ENCODE assay signal across 18 cellular contexts in genomic region chr11:68569357-68569756, GRCh38.
DNase-seq lines count a peak whose midpoint lies in the region; ATAC-seq, FAIRE-seq and TF ChIP-seq lines count a peak whose summit lies in the region.
"Had no signal": no experiment of that assay in that cellular context is flagged by ENCODE, and none has a peak within 500 bp of the region (broad histone marks: within the 10 kb centered on the region; RNA-seq: fewer than 3 reads in every experiment).

No MANE protein-coding gene starts in this region.

- H3K9ac ChIP-seq in KMS-11: no peak overlapping the region

- 75 to 91% methylated on average over 1 of the region's 1 CpG for WGBS in transverse colon (ENCODE audit: low coverage in 1 of 2), 2 donors

- in situ Hi-C loops in transverse colon (cut with MboI; ENCODE audit: low pct_ligation_motif_present in 1 of 4, low pct_unique_long_range_greater_than_20kb in 1 of 4, low sequenced_read_pairs in 3 of 4): no loop called here

- peak overlapping the region; percentile 10 for H3K27ac Mint-ChIP-seq in mesothelial cell of epicardium
- H3K27ac Mint-ChIP-seq: activated naive CD4-positive, alpha-beta T cell treated with anti-CD3 and anti-CD28 coated beads for 36 hours; B cell; T-helper 2 cell treated with Interferon-gamma antibody and Interleukin-4, amounts not matched to agents 5 μg/mL and 100 μg/mL, for 36 hours had no signal

- peaks cover 16% of the 10 kb centered on the region for H3K4me1 Mint-ChIP-seq in mesothelial cell of epicardium
- H3K4me1 Mint-ChIP-seq: B cell had no signal

- TF ChIP-seq POLR2A in transverse colon (IDR thresholded peaks at IDR 0.05): no peak

- peaks cover 49% of the 10 kb centered on the region for H3K36me3 Mint-ChIP-seq in mesothelial cell of epicardium

- peaks cover 17% of the 10 kb centered on the region; the same call in 1 of the 2 replicates for H3K79me2 ChIP-seq in KMS-11 (ENCODE audit: insufficient read depth, low read depth)

- no peak overlapping the region for H3K27ac ChIP-seq in KMS-11
- H3K27ac ChIP-seq in transverse colon: no peak overlapping the region
- H3K27ac ChIP-seq: left ventricle myocardium inferior, tibial nerve had no signal

- H3K4me3 ChIP-seq in GM12864 (ENCODE audit: low read depth, low read length) (no peak overlapping the region), KMS-11 (IDR thresholded peaks at IDR 0.05; ENCODE audit: insufficient read depth, low read depth, low read length) (no peak overlapping the region), MG63 (no peak overlapping the region), transverse colon (no peak overlapping the region)
- H3K4me3 ChIP-seq: left ventricle myocardium inferior, tibial nerve had no signal

- intact Hi-C loops in transverse colon (cut with DNase I; ENCODE audit: low total_unique reads): no loop called here

- H3K4me2 ChIP-seq in KMS-11: peak overlapping the region; percentile 55

- DNase-seq in GM12864 (ENCODE audit: low read depth) (peak; percentile 35), GM18507 (ENCODE audit: extremely low spot score, insufficient read length, low read depth) (no peak), mesothelial cell of epicardium (ENCODE audit: low spot score in 2 of 2, unreplicated experiment in 2 of 2) (no peak), MG63 (no peak), transverse colon (no peak)
- DNase-seq: activated naive CD4-positive, alpha-beta T cell treated with anti-CD3 and anti-CD28 coated beads for 36 hours; left ventricle myocardium inferior; NCI-H2029; NCI-H510A; SIG-M5 had no signal

- H3K27me3 Mint-ChIP-seq in mesothelial cell of epicardium (ENCODE audit: low read depth): no peaks in the 10 kb centered on the region
- H3K27me3 Mint-ChIP-seq: B cell had no signal

- H3K9me3 ChIP-seq in MG63 (no peaks in the 10 kb centered on the region), transverse colon (no peaks in the 10 kb centered on the region)
- H3K9me3 ChIP-seq: left ventricle myocardium inferior, tibial nerve had no signal

- no peak for TF ChIP-seq EP300 in transverse colon (IDR thresholded peaks at IDR 0.05; ENCODE audit: low read depth)

- H3K27me3 ChIP-seq in KMS-11 (ENCODE audit: insufficient read depth, low read depth) (no peaks in the 10 kb centered on the region), MG63 (no peaks in the 10 kb centered on the region), transverse colon (no peaks in the 10 kb centered on the region)
- H3K27me3 ChIP-seq: tibial nerve had no signal

- no peak overlapping the region for H3K4me3 Mint-ChIP-seq in mesothelial cell of epicardium
- H3K4me3 Mint-ChIP-seq: activated naive CD4-positive, alpha-beta T cell treated with anti-CD3 and anti-CD28 coated beads for 36 hours; B cell; T-helper 2 cell treated with Interferon-gamma antibody and Interleukin-4, amounts not matched to agents 5 μg/mL and 100 μg/mL, for 36 hours had no signal

- H3K36me3 ChIP-seq in KMS-11 (ENCODE audit: insufficient read depth): peaks cover 7% of the 10 kb centered on the region; the same call in 1 of the 2 replicates
- H3K36me3 ChIP-seq in MG63: peaks cover 90% of the 10 kb centered on the region
- peaks cover 0 to 66% (median 21%) of the 10 kb centered on the region in 4 donors for H3K36me3 ChIP-seq in transverse colon

- H3K4me1 ChIP-seq in KMS-11 (ENCODE audit: low read depth, poor library complexity, severe bottlenecking) (peaks cover 35% of the 10 kb centered on the region), transverse colon (no peaks in the 10 kb centered on the region)

- no peaks in the 10 kb centered on the region for H3K9me3 Mint-ChIP-seq in mesothelial cell of epicardium
- H3K9me3 Mint-ChIP-seq: activated naive CD4-positive, alpha-beta T cell treated with anti-CD3 and anti-CD28 coated beads for 36 hours; T-helper 2 cell treated with Interferon-gamma antibody and Interleukin-4, amounts not matched to agents 5 μg/mL and 100 μg/mL, for 36 hours had no signal

- ATAC-seq in HG03175 (IDR thresholded peaks at IDR 0.05; ENCODE audit: unreplicated experiment): no peak
- ATAC-seq: HepG2 had no signal

- TF ChIP-seq CTCF in GM12864 (IDR thresholded peaks at IDR 0.05; ENCODE audit: low read depth, low read length, missing control alignments) (no peak), KMS-11 (conservative IDR thresholded peaks at IDR 0.05; ENCODE audit: low read depth, low read length) (no peak), mesothelial cell of epicardium (IDR thresholded peaks at IDR 0.05; ENCODE audit: unreplicated experiment) (no peak), transverse colon (IDR thresholded peaks at IDR 0.05) (no peak)

- peak; percentile 73 for FAIRE-seq in GM18507 (lab: Jason Lieb, UNC)
- FAIRE-seq: D721Med, G401.6, HepG2 had no signal

- no peak overlapping the region for H2AFZ ChIP-seq in KMS-11 (ENCODE audit: low read depth)

- H4K20me1 ChIP-seq in KMS-11 (ENCODE audit: insufficient read depth): peaks cover 10% of the 10 kb centered on the region; the same call in 1 of the 2 replicates
